ENCODE assay signal across 12 cellular contexts in genomic region chr1:40067023-40067422, GRCh38. TPM values are rescaled to one million over a fixed set of nuclear protein-coding genes. Genes with fewer than 3 reads are reported as not detected.
DNase-seq lines count a peak whose midpoint lies in the region; ATAC-seq and TF ChIP-seq lines count a peak whose summit lies in the region.
"Had no signal": no experiment of that assay in that cellular context is flagged by ENCODE, and none has a peak within 500 bp of the region (broad histone marks: within the 10 kb centered on the region; RNA-seq: fewer than 3 reads in every experiment).

No MANE protein-coding gene starts in this region.

- H3K36me3 ChIP-seq in ascending aorta, result peaks cover 97 to 98% of the 10 kb centered on the region in 2 donors

- TF ChIP-seq CTCF in activated B cell treated with CpG ODN at 0.5 μM for 24 hours (IDR thresholded peaks at IDR 0.05) (no peak), fibroblast of pulmonary artery (IDR thresholded peaks at IDR 0.05; ENCODE audit: low read length, missing control alignments) (no peak), type B pancreatic cell (conservative IDR thresholded peaks at IDR 0.05) (no peak), ascending aorta (IDR thresholded peaks at IDR 0.05) (no peak)

- H3K4me3 ChIP-seq in fibroblast of pulmonary artery (replicated peaks; ENCODE audit: low read depth, low read length) (no peak overlapping the region), ascending aorta (no peak overlapping the region)
- H3K4me3 ChIP-seq: SJCRH30, thyroid gland had no signal

- peaks cover 69% of the 10 kb centered on the region for H3K36me3 Mint-ChIP-seq in activated naive CD4-positive, alpha-beta T cell treated with anti-CD3 and anti-CD28 coated beads for 36 hours (ENCODE audit: low read depth)
- H3K36me3 Mint-ChIP-seq in activated B cell treated with CpG ODN at 0.5 μM for 24 hours (ENCODE audit: low read depth), result peaks cover 89% of the 10 kb centered on the region
- H3K36me3 Mint-ChIP-seq in type B pancreatic cell, result peaks cover 52% of the 10 kb centered on the region

- ATAC-seq in activated B cell treated with CpG ODN at 0.5 μM for 24 hours (ENCODE audit: low read depth), result no peak

- H3K4me1 Mint-ChIP-seq in activated naive CD4-positive, alpha-beta T cell treated with anti-CD3 and anti-CD28 coated beads for 36 hours (ENCODE audit: low read depth), result peaks cover 51% of the 10 kb centered on the region
- H3K4me1 Mint-ChIP-seq in activated B cell treated with CpG ODN at 0.5 μM for 24 hours, result peaks cover 50% of the 10 kb centered on the region
- no peaks in the 10 kb centered on the region for H3K4me1 Mint-ChIP-seq in type B pancreatic cell (ENCODE audit: unreplicated experiment)

- no peaks in the 10 kb centered on the region for H3K9me3 ChIP-seq in ascending aorta
- H3K9me3 ChIP-seq: SJCRH30, thyroid gland had no signal

- no peak overlapping the region for H3K4me3 Mint-ChIP-seq in activated naive CD4-positive, alpha-beta T cell treated with anti-CD3 and anti-CD28 coated beads for 36 hours
- H3K4me3 Mint-ChIP-seq in activated B cell treated with CpG ODN at 0.5 μM for 24 hours (no peak overlapping the region), type B pancreatic cell (no peak overlapping the region)

- CTCF ChIA-PET in activated naive CD4-positive, alpha-beta T cell treated with anti-CD3 and anti-CD28 coated beads for 36 hours (lab: Charles Lee), result interaction anchor here (1.1 to 1.7 kb wide), 3 partner anchors 10 to 19 kb away, joined by 3 to 6 read pairs (median 3); no protein-coding TSS in a partner anchor
- CTCF ChIA-PET in activated B cell treated with CpG ODN at 0.5 μM for 24 hours (lab: Charles Lee), result no interaction called here

- H3K27ac Mint-ChIP-seq in activated naive CD4-positive, alpha-beta T cell treated with anti-CD3 and anti-CD28 coated beads for 36 hours, result peak overlapping the region; percentile 91
- H3K27ac Mint-ChIP-seq in activated B cell treated with CpG ODN at 0.5 μM for 24 hours (peak overlapping the region; percentile 57), type B pancreatic cell (peak overlapping the region; percentile 7)

- no peak for DNase-seq in activated naive CD4-positive, alpha-beta T cell treated with anti-CD3 and anti-CD28 coated beads for 36 hours
- no peak for DNase-seq in activated naive CD4-positive, alpha-beta T cell treated with Interleukin-2 at 50 U/mL for 16 hours
- no peak for DNase-seq in activated B cell treated with CpG ODN at 0.5 μM for 24 hours
- peak; percentile 41 for DNase-seq in fibroblast of pulmonary artery (ENCODE audit: low read depth)
- DNase-seq in type B pancreatic cell (ENCODE audit: extremely low spot score, unreplicated experiment), result no peak
- no peak for DNase-seq in ascending aorta (ENCODE audit: low spot score in 2 of 2)
- DNase-seq in DMS 273 treated with DMSO at 0.1 percent for 48 hours (lab: John Stamatoyannopoulos, UW), result no peak
- DNase-seq in superior temporal gyrus (ENCODE audit: extremely low spot score), result no peak
- DNase-seq: activated CD4-positive, alpha-beta T cell treated with anti-CD3 and anti-CD28 coated beads for 4 hours; NCI-H526; SJCRH30; thyroid gland had no signal

- POLR2A ChIA-PET in activated B cell treated with CpG ODN at 0.5 μM for 24 hours (lab: Charles Lee), result interaction anchor here (5.0 kb wide), 1 partner anchor 26 kb away, joined by 90 read pairs; the partner anchor contains the start of gene CAP1

- H3K4me1 ChIP-seq in ascending aorta, result no peaks in the 10 kb centered on the region
- H3K4me1 ChIP-seq: SJCRH30 had no signal

- no peaks in the 10 kb centered on the region for H3K27me3 ChIP-seq in ascending aorta
- H3K27me3 ChIP-seq: SJCRH30, thyroid gland had no signal

- no peaks in the 10 kb centered on the region for H3K27me3 Mint-ChIP-seq in activated naive CD4-positive, alpha-beta T cell treated with anti-CD3 and anti-CD28 coated beads for 36 hours (ENCODE audit: low read depth)
- H3K27me3 Mint-ChIP-seq in activated B cell treated with CpG ODN at 0.5 μM for 24 hours (no peaks in the 10 kb centered on the region), type B pancreatic cell (no peaks in the 10 kb centered on the region)

- intact Hi-C loops in activated naive CD4-positive, alpha-beta T cell treated with anti-CD3 and anti-CD28 coated beads for 36 hours (cut with micrococcal nuclease), result no loop called here
- intact Hi-C loops in activated B cell treated with CpG ODN at 0.5 μM for 24 hours (cut with micrococcal nuclease), result no loop called here
- intact Hi-C loops in ascending aorta (cut with DNase I), result no loop called here

- H3K9me3 Mint-ChIP-seq in activated naive CD4-positive, alpha-beta T cell treated with anti-CD3 and anti-CD28 coated beads for 36 hours, result no peaks in the 10 kb centered on the region
- H3K9me3 Mint-ChIP-seq in activated B cell treated with CpG ODN at 0.5 μM for 24 hours (no peaks in the 10 kb centered on the region), type B pancreatic cell (no peaks in the 10 kb centered on the region)

- H3K27ac ChIP-seq in ascending aorta, result no peak overlapping the region
- H3K27ac ChIP-seq: SJCRH30, thyroid gland had no signal

RNA-seq across cellular contexts. Expression of gene CAP1, which starts 26.5 kb away (rescaled TPM):
- 100 to 1,000 TPM; 522 to 525 TPM for total RNA-seq in activated naive CD4-positive, alpha-beta T cell treated with anti-CD3 and anti-CD28 coated beads for 36 hours
- total RNA-seq in activated B cell treated with CpG ODN at 0.5 μM for 24 hours (410 and 411 TPM in 2 replicates), type B pancreatic cell (ENCODE audit: low replicate concordance) (210 and 274 TPM in 2 replicates), ascending aorta (252 TPM)

RNA-seq across cellular contexts. Expression of gene PPT1, which starts 30.0 kb away (rescaled TPM):
- 10 to 100 TPM; 81.3 to 89.7 TPM for total RNA-seq in activated naive CD4-positive, alpha-beta T cell treated with anti-CD3 and anti-CD28 coated beads for 36 hours
- total RNA-seq in activated B cell treated with CpG ODN at 0.5 μM for 24 hours, result 41.8 and 43.5 TPM in 2 replicates
- total RNA-seq in type B pancreatic cell (ENCODE audit: low replicate concordance), result 73.6 and 79.6 TPM in 2 replicates
- 84.2 TPM for total RNA-seq in ascending aorta

Comparison
In these comparisons a context has a peak if more than half of its experiments do, and no peak if none do; other contexts are left out.
1. H3K27ac Mint-ChIP-seq: peak in every context shown above with its lines; median percentile 91 in activated naive CD4-positive, alpha-beta T cell treated with anti-CD3 and anti-CD28 coated beads for 36 hours; 57 in activated B cell treated with CpG ODN at 0.5 μM for 24 hours; 7 in type B pancreatic cell.